11 cellular contexts compared by ENCODE assay signal in genomic region chr15:51620647-51621046, GRCh38. TPM values are rescaled to one million over a fixed set of nuclear protein-coding genes. Genes with fewer than 3 reads are reported as not detected.
A peak's percentile ranks its signal among the peaks of the same experiment; 100 is the strongest.
DNase-seq lines count a peak whose midpoint lies in the region; ATAC-seq and TF ChIP-seq lines count a peak whose summit lies in the region.
"Had no signal": no experiment of that assay in that cellular context is flagged by ENCODE, and none has a peak within 500 bp of the region (broad histone marks: within the 10 kb centered on the region; RNA-seq: fewer than 3 reads in every experiment).

No MANE protein-coding gene starts in this region.

- H4K20me1 ChIP-seq in GM23248 (ENCODE audit: insufficient read depth) = no peaks in the 10 kb centered on the region

- peaks cover 0 to 9% of the 10 kb centered on the region in 2 donors for H3K27me3 Mint-ChIP-seq in effector memory CD8-positive, alpha-beta T cell
- H3K27me3 Mint-ChIP-seq in T-helper 2 cell treated with Interferon-gamma antibody and Interleukin-4, amounts not matched to agents 5 μg/mL and 100 μg/mL, for 36 hours (ENCODE audit: low read depth) = peaks cover 46% of the 10 kb centered on the region

- peaks cover 13% of the 10 kb centered on the region for H3K36me3 Mint-ChIP-seq in effector memory CD8-positive, alpha-beta T cell (ENCODE audit: insufficient read depth)
- no peaks in the 10 kb centered on the region for H3K36me3 Mint-ChIP-seq in T-helper 2 cell treated with Interferon-gamma antibody and Interleukin-4, amounts not matched to agents 5 μg/mL and 100 μg/mL, for 36 hours (ENCODE audit: low read depth)

- in situ Hi-C loops in GM23248 (cut with MboI) = no loop called here

- H3K9me3 ChIP-seq in GM23248 (ENCODE audit: low read depth) (no peaks in the 10 kb centered on the region), lower lobe of right lung (no peaks in the 10 kb centered on the region)
- H3K9me3 ChIP-seq: thyroid gland had no signal

- peaks cover 8% of the 10 kb centered on the region for H3F3A ChIP-seq in GM23248 (ENCODE audit: insufficient read depth)

- H3K36me3 ChIP-seq in GM23248 (ENCODE audit: low read depth) = no peaks in the 10 kb centered on the region
- H3K36me3 ChIP-seq in lower lobe of right lung = no peaks in the 10 kb centered on the region
- H3K36me3 ChIP-seq: thyroid gland had no signal

- peaks cover 55% of the 10 kb centered on the region for H3K79me2 ChIP-seq in GM23248 (ENCODE audit: insufficient read depth)

- DNase-seq in CD1c-positive myeloid dendritic cell (ENCODE audit: extremely low spot score) (peak; percentile 64), GM23248 (no peak), RPMI8226 (peak; percentile 82), lower lobe of right lung (no peak), activated gamma-delta T cell (lab: John Stamatoyannopoulos, UW) (no peak)
- no peak for DNase-seq in effector memory CD8-positive, alpha-beta T cell
- DNase-seq in T-helper 2 cell treated with Interferon-gamma antibody and Interleukin-4, amounts not matched to agents 5 μg/mL and 100 μg/mL, for 36 hours (ENCODE audit: low spot score) = no peak
- no peak for DNase-seq in activated CD4-positive, alpha-beta T cell treated with anti-CD3 and anti-CD28 coated beads for 1 hour
- DNase-seq: amygdala, NCI-H2029 had no signal

- no peak for TF ChIP-seq CTCF in lower lobe of right lung (IDR thresholded peaks at IDR 0.05)

- H3K27me3 ChIP-seq in GM23248 (replicated peaks; ENCODE audit: insufficient read depth) (no peaks in the 10 kb centered on the region), lower lobe of right lung (ENCODE audit: low read depth) (no peaks in the 10 kb centered on the region)
- H3K27me3 ChIP-seq: thyroid gland had no signal

- peak overlapping the region; percentile 91 for H3K4me2 ChIP-seq in GM23248 (ENCODE audit: unreplicated experiment)

- H3K4me3 ChIP-seq in GM23248 (peak overlapping the region; percentile 87; the same call in 1 of the 2 replicates), lower lobe of right lung (peak overlapping the region; percentile 94)
- H3K4me3 ChIP-seq: thyroid gland had no signal

- H3K4me1 Mint-ChIP-seq in effector memory CD8-positive, alpha-beta T cell (ENCODE audit: low read depth in 2 of 2) = peaks cover 11 to 12% of the 10 kb centered on the region in 2 donors
- H3K4me1 Mint-ChIP-seq in T-helper 2 cell treated with Interferon-gamma antibody and Interleukin-4, amounts not matched to agents 5 μg/mL and 100 μg/mL, for 36 hours (ENCODE audit: low read depth) = peaks cover 9% of the 10 kb centered on the region

- 86 to 93% methylated on average over 4 of the region's 4 CpGs for WGBS in GM23248 (ENCODE audit: low coverage in 1 of 2, low lambda C conversion rate in 2 of 2, missing lambda C conversion rate in 2 of 2), 2 experiments

- intact Hi-C loops in lower lobe of right lung (cut with DNase I) = no loop called here

- H3K4me1 ChIP-seq in GM23248 (ENCODE audit: insufficient read depth) (peaks cover 5% of the 10 kb centered on the region; the same call in 1 of the 2 replicates), lower lobe of right lung (peaks cover 16% of the 10 kb centered on the region)

- peak overlapping the region; percentile 95; the same call in 1 of the 2 replicates for H2AFZ ChIP-seq in GM23248

- no peak overlapping the region for H3K27ac ChIP-seq in GM23248
- no peak overlapping the region for H3K27ac ChIP-seq in lower lobe of right lung
- H3K27ac ChIP-seq: thyroid gland had no signal

- ATAC-seq in lower lobe of right lung = no peak
- no peak for ATAC-seq in effector memory CD8-positive, alpha-beta T cell (replicated peaks)

- no peaks in the 10 kb centered on the region for H3K9me2 ChIP-seq in GM23248 (ENCODE audit: insufficient read depth)

- H3K4me3 Mint-ChIP-seq in effector memory CD8-positive, alpha-beta T cell = no peak overlapping the region
- H3K4me3 Mint-ChIP-seq in T-helper 2 cell treated with Interferon-gamma antibody and Interleukin-4, amounts not matched to agents 5 μg/mL and 100 μg/mL, for 36 hours = no peak overlapping the region

- H3K27ac Mint-ChIP-seq in effector memory CD8-positive, alpha-beta T cell = no peak overlapping the region
- H3K27ac Mint-ChIP-seq in T-helper 2 cell treated with Interferon-gamma antibody and Interleukin-4, amounts not matched to agents 5 μg/mL and 100 μg/mL, for 36 hours = no peak overlapping the region

- peak overlapping the region; percentile 78; the same call in 1 of the 2 replicates for H3K9ac ChIP-seq in GM23248

- H3K9me3 Mint-ChIP-seq in effector memory CD8-positive, alpha-beta T cell = no peaks in the 10 kb centered on the region
- H3K9me3 Mint-ChIP-seq in T-helper 2 cell treated with Interferon-gamma antibody and Interleukin-4, amounts not matched to agents 5 μg/mL and 100 μg/mL, for 36 hours = no peaks in the 10 kb centered on the region

RNA-seq across cellular contexts. Expression of gene DMXL2, which starts 1.9 kb away (rescaled TPM):
- total RNA-seq in GM23248 (2014; rRNA removed; shearing (Covaris generic)) = 17.6 and 28.8 TPM in 2 replicates
- 3.6 and 5.2 TPM in 2 replicates for polyA plus RNA-seq in GM23248 (2016; fragmentation: Nextera tagmentation; extraction: Ambion mirVana)
- total RNA-seq in lower lobe of right lung = 68.3 TPM

Comparison
In these comparisons a context has a peak if more than half of its experiments do, and no peak if none do; other contexts are left out.
1. DNase-seq: peak in CD1c-positive myeloid dendritic cell (single experiment) and RPMI8226 (single experiment); none in GM23248 (single experiment), lower lobe of right lung (single experiment), effector memory CD8-positive, alpha-beta T cell (0 of 3), T-helper 2 cell treated with Interferon-gamma antibody and Interleukin-4, amounts not matched to agents 5 μg/mL and 100 μg/mL, for 36 hours (single experiment), activated gamma-delta T cell (single experiment) and activated CD4-positive, alpha-beta T cell treated with anti-CD3 and anti-CD28 coated beads for 1 hour (single experiment).